1 cellular context compared by ENCODE assay signal in genomic region chr18:58078889-58079573, GRCh38.
TF ChIP-seq lines count a peak whose summit lies in the region.

No MANE protein-coding gene starts in this region.

TF ChIP-seq in K562, 482 proteins besides CTCF, POLR2A, EP300 and RAD21 (continued from another document and continues in another):
- TF ChIP-seq THAP12 (CRISPR knock-in tag; IDR thresholded peaks at IDR 0.05) (no peak), DMBX1 (CRISPR knock-in tag; IDR thresholded peaks at IDR 0.05; ENCODE audit: borderline replicate concordance) (no peak), U2AF1 (optimal IDR thresholded peaks at IDR 0.05; ENCODE audit: low read depth, low read length) (no peak), ZNF586 (CRISPR knock-in tag; conservative IDR thresholded peaks at IDR 0.05) (no peak), NEUROD1 (IDR thresholded peaks at IDR 0.05; ENCODE audit: borderline replicate concordance, low read depth, low read length, partially characterized antibody) (peak; percentile 43), XRCC4 (IDR thresholded peaks at IDR 0.05; ENCODE audit: extremely low read depth, insufficient read depth, insufficient read length) (no peak), ELK3 (CRISPR knock-in tag; IDR thresholded peaks at IDR 0.05) (no peak), NFE2L1 (tag; IDR thresholded peaks at IDR 0.05; ENCODE audit: borderline replicate concordance, low read depth) (no peak), ZNF143 (CRISPR knock-in tag; IDR thresholded peaks at IDR 0.05) (no peak), SNIP1 (IDR thresholded peaks at IDR 0.05; ENCODE audit: low read depth) (no peak), ATF2 (CRISPR knock-in tag; IDR thresholded peaks at IDR 0.05) (no peak), ZNF175 (CRISPR knock-in tag; IDR thresholded peaks at IDR 0.05; ENCODE audit: low read depth) (no peak), TAL1 (IDR thresholded peaks at IDR 0.05) (peak; percentile 92), MEIS2 (IDR thresholded peaks at IDR 0.05; ENCODE audit: partially characterized antibody) (peak; percentile 24), THRAP3 (IDR thresholded peaks at IDR 0.05; ENCODE audit: borderline replicate concordance) (no peak), ZNF696 (CRISPR knock-in tag; conservative IDR thresholded peaks at IDR 0.05) (no peak), E2F8 (IDR thresholded peaks at IDR 0.05; ENCODE audit: low read depth, partially characterized antibody) (no peak), BRF1 (IDR thresholded peaks at IDR 0.05; ENCODE audit: borderline replicate concordance, extremely low read depth, insufficient read length) (no peak), SMAD4 (CRISPR knock-in tag; conservative IDR thresholded peaks at IDR 0.05) (peak; percentile 71), TSC22D4 (tag; IDR thresholded peaks at IDR 0.05) (no peak), SRSF1 (IDR thresholded peaks at IDR 0.05; ENCODE audit: low read depth, low read length) (no peak), HDGF (IDR thresholded peaks at IDR 0.05) (no peak), ZNF354B (CRISPR knock-in tag; IDR thresholded peaks at IDR 0.05) (no peak), SETDB1 (IDR thresholded peaks at IDR 0.05; ENCODE audit: low read length) (no peak), HDAC2 (IDR thresholded peaks at IDR 0.05) (peak; percentile 63; the same call in 1 of the 2 replicates), ZNF23 (CRISPR knock-in tag; IDR thresholded peaks at IDR 0.05) (no peak), CBFA2T3 (IDR thresholded peaks at IDR 0.05) (peak; percentile 96), PHB2 (IDR thresholded peaks at IDR 0.05; ENCODE audit: low read depth) (peak; percentile 68), KHSRP (IDR thresholded peaks at IDR 0.05) (no peak), FOXJ2 (tag; IDR thresholded peaks at IDR 0.05) (no peak), HMGN3 (IDR thresholded peaks at IDR 0.05; ENCODE audit: borderline replicate concordance, extremely low read depth, insufficient read length, low read depth, low read length) (no peak), E2F3 (CRISPR knock-in tag; IDR thresholded peaks at IDR 0.05) (no peak), GTF2B (IDR thresholded peaks at IDR 0.05; ENCODE audit: extremely low read depth, insufficient read length) (no peak), ZNF384 (IDR thresholded peaks at IDR 0.05; ENCODE audit: low read depth, low read length) (no peak), IFI16 (CRISPR knock-in tag; IDR thresholded peaks at IDR 0.05) (no peak), ZFP91 (CRISPR knock-in tag; IDR thresholded peaks at IDR 0.05) (no peak), GATAD2B (IDR thresholded peaks at IDR 0.05; ENCODE audit: borderline replicate concordance) (peak; percentile 75; the same call in 1 of the 2 replicates), POLR3A (IDR thresholded peaks at IDR 0.05; ENCODE audit: borderline replicate concordance, extremely low read depth, insufficient read depth, insufficient read length) (no peak), ZNF644 (tag; IDR thresholded peaks at IDR 0.05; ENCODE audit: low read depth) (no peak), ZNF740 (CRISPR knock-in tag; IDR thresholded peaks at IDR 0.05) (no peak), ZNF740 (tag; IDR thresholded peaks at IDR 0.05) (no peak), DDX20 (tag; IDR thresholded peaks at IDR 0.05; ENCODE audit: low read depth) (no peak), RB1 (IDR thresholded peaks at IDR 0.05; ENCODE audit: low read depth) (no peak), CHD2 (IDR thresholded peaks at IDR 0.05; ENCODE audit: low read depth, low read length) (no peak), TAF9B (IDR thresholded peaks at IDR 0.05; ENCODE audit: partially characterized antibody) (peak; percentile 17), HMGXB4 (CRISPR knock-in tag; IDR thresholded peaks at IDR 0.05) (no peak), ZNF324 (CRISPR knock-in tag; IDR thresholded peaks at IDR 0.05) (no peak), ZNF57 (CRISPR knock-in tag; IDR thresholded peaks at IDR 0.05) (no peak), ZNF146 (CRISPR knock-in tag; IDR thresholded peaks at IDR 0.05; ENCODE audit: unreplicated experiment) (no peak), ARHGAP35 (IDR thresholded peaks at IDR 0.05; ENCODE audit: partially characterized antibody) (no peak), DPF2 (IDR thresholded peaks at IDR 0.05) (peak; percentile 91), U2AF2 (optimal IDR thresholded peaks at IDR 0.05; ENCODE audit: low read depth, low read length) (no peak), HLTF (IDR thresholded peaks at IDR 0.05) (no peak), FOXO4 (CRISPR knock-in tag; IDR thresholded peaks at IDR 0.05) (no peak), MYC (IDR thresholded peaks at IDR 0.05; ENCODE audit: low read depth, low read length) (peak; percentile 26; the same call in 1 of the 2 replicates), MYC (CRISPR knock-in tag; IDR thresholded peaks at IDR 0.05; ENCODE audit: borderline replicate concordance, low read depth) (no peak), CC2D1A (IDR thresholded peaks at IDR 0.05) (peak; percentile 82; the same call in 1 of the 2 replicates), TBL1XR1 (IDR thresholded peaks at IDR 0.05; ENCODE audit: low read length in 2 of 2) (no peak)
